25 cellular contexts compared by ENCODE assay signal in genomic region chr3:179229177-179229576, GRCh38. TPM values are rescaled to one million over a fixed set of nuclear protein-coding genes. Genes with fewer than 3 reads are reported as not detected.
"Had no signal": no experiment of that assay in that cellular context is flagged by ENCODE, and none has a peak within 500 bp of the region (broad histone marks: within the 10 kb centered on the region; RNA-seq: fewer than 3 reads in every experiment).

No MANE protein-coding gene starts in this region.

- H3K9ac ChIP-seq: parathyroid adenoma had no signal

- H2AFZ ChIP-seq: parathyroid adenoma had no signal

- H3K27me3 ChIP-seq: ascending aorta, cardiac muscle cell, colonic mucosa, esophagus squamous epithelium, right atrium auricular region, stomach, thyroid gland, upper lobe of right lung had no signal

- H3K27ac ChIP-seq: ascending aorta, cardiac muscle cell, colonic mucosa, epithelial cell of prostate, esophagus squamous epithelium, parathyroid adenoma, psoas muscle, right atrium auricular region, stomach, thyroid gland, upper lobe of right lung had no signal

- H3K4me2 ChIP-seq: smooth muscle cell had no signal

- H3K4me1 ChIP-seq: ascending aorta, colonic mucosa, esophagus squamous epithelium, parathyroid adenoma, psoas muscle, right atrium auricular region, stomach, thyroid gland, upper lobe of right lung had no signal

- DNase-seq: activated CD4-positive, alpha-beta T cell treated with anti-CD3 and anti-CD28 coated beads for 4 hours; activated CD4-positive, alpha-beta T cell treated with anti-CD3 and anti-CD28 coated beads, Interleukin-2, amount 50 U/mL, for 4 hours; activated CD8-positive, alpha-beta memory T cell treated with anti-CD3 and anti-CD28 coated beads, Interleukin-2, amount 50 U/mL, for 4 hours; activated effector memory CD4-positive, alpha-beta T cell treated with anti-CD3 and anti-CD28 coated beads, Interleukin-2, amount 50 U/mL, for 16 hours; activated naive CD4-positive, alpha-beta T cell treated with anti-CD3 and anti-CD28 coated beads, Interleukin-2, amount 10 ng/mL, durations not matched to agents 7 days and 5 days; activated naive CD8-positive, alpha-beta T cell treated with anti-CD3 and anti-CD28 coated beads, Interleukin-2, amount 10 ng/mL, durations not matched to agents 7 days and 5 days; activated T-cell treated with anti-CD3 and anti-CD28 coated beads, Interleukin-2, amount 50 U/mL, for 1 hour; cerebellar nuclear complex; colonic mucosa; effector CD8-positive, alpha-beta T cell; esophagus squamous epithelium; naive thymus-derived CD8-positive, alpha-beta T cell; occipital lobe; psoas muscle; stimulated activated CD4-positive, alpha-beta T cell treated with anti-CD3 and anti-CD28 coated beads, Interleukin-1b, Interleukin-23, amount 100 ng/mL, for 48 hours; stimulated activated naive B cell treated with anti-CD40 and anti-IgM and Interleukin-4, amounts not matched to agents 10 μg/mL and 1 μg/mL and 100 μg/mL, for 72 hours; stomach; thyroid gland; upper lobe of right lung had no signal

- H3K9me3 ChIP-seq: ascending aorta, colonic mucosa, esophagus squamous epithelium, psoas muscle, right atrium auricular region, stomach, thyroid gland, upper lobe of right lung had no signal

- H3K4me3 ChIP-seq: ascending aorta, cardiac muscle cell, colonic mucosa, esophagus squamous epithelium, psoas muscle, right atrium auricular region, smooth muscle cell, stomach, thyroid gland, upper lobe of right lung had no signal

- H3K79me2 ChIP-seq: parathyroid adenoma had no signal

- H3K36me3 ChIP-seq: colonic mucosa had no signal

- ATAC-seq: naive thymus-derived CD8-positive, alpha-beta T cell; psoas muscle; stimulated activated naive B cell treated with anti-CD40 and anti-IgM and Interleukin-4, amounts not matched to agents 10 μg/mL and 1 μg/mL and 100 μg/mL, for 72 hours; upper lobe of right lung had no signal

RNA-seq across cellular contexts. Expression of gene KCNMB3, which starts 21.7 kb away (rescaled TPM):
- polyA plus RNA-seq: smooth muscle cell had no signal
